11 cellular contexts compared by ENCODE assay signal in genomic region chr11:19428206-19429001, GRCh38.
DNase-seq lines count a peak whose midpoint lies in the region; ATAC-seq, FAIRE-seq and TF ChIP-seq lines count a peak whose summit lies in the region.
"Had no signal": no experiment of that assay in that cellular context is flagged by ENCODE, and none has a peak within 500 bp of the region (broad histone marks: within the 10 kb centered on the region; RNA-seq: fewer than 3 reads in every experiment).

No MANE protein-coding gene starts in this region.

- H3K9me3 ChIP-seq in IMR-90 (ENCODE audit: control insufficient read depth, insufficient read depth, low read length) (no peaks in the 10 kb centered on the region), sigmoid colon (no peaks in the 10 kb centered on the region)
- no peaks in the 10 kb centered on the region for H3K9me3 ChIP-seq in CD4-positive, alpha-beta memory T cell (ENCODE audit: control insufficient read depth in 1 of 2, low read length in 2 of 2)

- H2AFZ ChIP-seq in IMR-90 (replicated peaks; ENCODE audit: low read length, poor library complexity), result no peak overlapping the region

- H4K20me1 ChIP-seq in IMR-90 (ENCODE audit: insufficient read depth, low read length), result no peaks in the 10 kb centered on the region

- no peak overlapping the region for H3K27ac Mint-ChIP-seq in progenitor cell of endocrine pancreas
- no peak overlapping the region for H3K27ac Mint-ChIP-seq in CD4-positive, alpha-beta memory T cell
- H3K27ac Mint-ChIP-seq: CD14-positive monocyte had no signal

- POLR2A ChIA-PET in IMR-90 (lab: Charles Lee; ENCODE audit: unreplicated experiment), result no interaction called here
- POLR2A ChIA-PET in CD4-positive, alpha-beta memory T cell (lab: Charles Lee; ENCODE audit: partially characterized antibody), result no interaction called here

- no peak overlapping the region for H2BK15ac ChIP-seq in IMR-90 (ENCODE audit: low read depth, low read length)

- H2AK5ac ChIP-seq in IMR-90 (ENCODE audit: low read depth, low read length), result no peak overlapping the region

- no peak overlapping the region for H3K4ac ChIP-seq in IMR-90 (ENCODE audit: low read depth, low read length)

- in situ Hi-C loops in IMR-90 (cut with MboI; ENCODE audit: low sequenced_read_pairs), result no loop called here

- no peak overlapping the region for H3K27ac ChIP-seq in IMR-90 (ENCODE audit: insufficient read depth, low read length)
- H3K27ac ChIP-seq in sigmoid colon, result no peak overlapping the region
- H3K27ac ChIP-seq in CD4-positive, alpha-beta memory T cell (ENCODE audit: low read depth, low read length), result no peak overlapping the region

- H3K23ac ChIP-seq in IMR-90 (ENCODE audit: low read depth, low read length), result no peak overlapping the region

- no TSS peak for BruUV-seq in IMR-90 (replicated peaks; lab: Mats Ljungman, UMichigan)

- H2AK9ac ChIP-seq in IMR-90 (replicated peaks; ENCODE audit: low read depth, low read length, poor library complexity), result no peak overlapping the region

- peak; percentile 39 for DNase-seq in DMS79 (lab: John Stamatoyannopoulos, UW)
- peak; percentile 34 for DNase-seq in IMR-90
- DNase-seq in RCC 7860 (ENCODE audit: low spot score), result peak; percentile 43
- no peak for DNase-seq in fibroblast of the aortic adventitia (ENCODE audit: low read depth)
- no peak for DNase-seq in NCI-H446 (lab: John Stamatoyannopoulos, UW)
- no peak for DNase-seq in sigmoid colon
- DNase-seq in progenitor cell of endocrine pancreas (ENCODE audit: low spot score, unreplicated experiment), result no peak
- no peak for DNase-seq in CD4-positive, alpha-beta memory T cell
- DNase-seq: activated effector memory CD4-positive, alpha-beta T cell treated with anti-CD3 and anti-CD28 coated beads, Interleukin-2, amount 50 U/mL, for 16 hours; GF-D8 had no signal

- no peak overlapping the region; the same call in 1 of the 2 replicates for H3K18ac ChIP-seq in IMR-90 (ENCODE audit: low read depth, low read length)

- TF ChIP-seq EP300 in sigmoid colon (IDR thresholded peaks at IDR 0.05), result no peak

- H3K27me3 ChIP-seq in IMR-90 (ENCODE audit: control insufficient read depth, insufficient read depth, low read length) (no peaks in the 10 kb centered on the region; the same call in none of the 2 replicates), sigmoid colon (peaks cover 0 to 4% (median 4%) of the 10 kb centered on the region in 3 donors)
- H3K27me3 ChIP-seq in CD4-positive, alpha-beta memory T cell (ENCODE audit: insufficient read depth, low read length), result no peaks in the 10 kb centered on the region

- H3K36me3 ChIP-seq in IMR-90 (ENCODE audit: control insufficient read depth, insufficient read depth, low read length) (no peaks in the 10 kb centered on the region), sigmoid colon (no peaks in the 10 kb centered on the region)
- no peaks in the 10 kb centered on the region for H3K36me3 ChIP-seq in CD4-positive, alpha-beta memory T cell (ENCODE audit: insufficient read depth, low read length)

- H3K27me3 Mint-ChIP-seq in progenitor cell of endocrine pancreas, result peaks cover 4% of the 10 kb centered on the region
- peaks cover 14 to 19% of the 10 kb centered on the region in 2 donors for H3K27me3 Mint-ChIP-seq in CD4-positive, alpha-beta memory T cell

- no peak overlapping the region for H4K5ac ChIP-seq in IMR-90 (ENCODE audit: low read depth, low read length)

- H3K9me3 Mint-ChIP-seq in progenitor cell of endocrine pancreas (ENCODE audit: low read depth), result no peaks in the 10 kb centered on the region
- peaks cover 0 to 2% (median 0%) of the 10 kb centered on the region in 8 donors for H3K9me3 Mint-ChIP-seq in CD4-positive, alpha-beta memory T cell

- dilution Hi-C loops in IMR-90 (cut with HindIII; ENCODE audit: low sequenced_read_pairs, unreplicated experiment), result no loop called here

- CTCF ChIA-PET in IMR-90 (lab: Yijun Ruan, JAX), result no interaction called here
- CTCF ChIA-PET in CD4-positive, alpha-beta memory T cell (lab: Charles Lee; ENCODE audit: partially characterized antibody), result no interaction called here

- intact Hi-C loops in IMR-90 (cut with micrococcal nuclease) (no loop called here), sigmoid colon (cut with DNase I) (no loop called here)
- intact Hi-C loops in CD4-positive, alpha-beta memory T cell (cut with micrococcal nuclease), result no loop called here

- no peak overlapping the region for H3K4me2 ChIP-seq in IMR-90 (ENCODE audit: low read depth, low read length)

- H3K4me3 Mint-ChIP-seq in progenitor cell of endocrine pancreas (ENCODE audit: low read depth), result no peak overlapping the region
- no peak overlapping the region for H3K4me3 Mint-ChIP-seq in CD4-positive, alpha-beta memory T cell
- H3K4me3 Mint-ChIP-seq: CD14-positive monocyte had no signal

- no peaks in the 10 kb centered on the region for H3K79me1 ChIP-seq in IMR-90 (ENCODE audit: low read depth in 1 of 2, low read length in 2 of 2)

- no peak overlapping the region for H3K9ac ChIP-seq in IMR-90 (ENCODE audit: low read depth, low read length)

- no CpG with 5 or more reads among the region's 8 CpGs for WGBS in IMR-90 (ENCODE audit: extremely low coverage in 2 of 2, insufficient read length in 1 of 2), 2 experiments
- WGBS in sigmoid colon, 2 donors, result 61 to 76% methylated on average over 8 of the region's 8 CpGs

- no peak overlapping the region for H4K8ac ChIP-seq in IMR-90 (ENCODE audit: low read depth in 2 of 2, low read length in 2 of 2)

- H4K91ac ChIP-seq in IMR-90 (ENCODE audit: insufficient read depth, low read depth, low read length), result no peak overlapping the region

- FAIRE-seq in RCC 7860 (lab: Jason Lieb, UNC), result no peak

- TF ChIP-seq POLR2A in IMR-90 (IDR thresholded peaks at IDR 0.05; ENCODE audit: low read depth, low read length) (no peak), sigmoid colon (IDR thresholded peaks at IDR 0.05) (no peak)

- H2BK5ac ChIP-seq in IMR-90 (ENCODE audit: low read depth, low read length, poor library complexity, severe bottlenecking), result no peak overlapping the region

- no peak overlapping the region for H2BK20ac ChIP-seq in IMR-90 (ENCODE audit: low read depth, low read length)

- no peak overlapping the region for H2BK120ac ChIP-seq in IMR-90 (ENCODE audit: low read depth, low read length)

- no peaks in the 10 kb centered on the region for H3K36me3 Mint-ChIP-seq in progenitor cell of endocrine pancreas (ENCODE audit: insufficient read depth)
- no peaks in the 10 kb centered on the region for H3K36me3 Mint-ChIP-seq in CD4-positive, alpha-beta memory T cell
- H3K36me3 Mint-ChIP-seq: CD14-positive monocyte had no signal

- TF ChIP-seq CTCF in IMR-90 (conservative IDR thresholded peaks at IDR 0.05; ENCODE audit: low read depth, low read length) (no peak), fibroblast of the aortic adventitia (IDR thresholded peaks at IDR 0.05; ENCODE audit: insufficient read depth, low read length) (peak; percentile 20), sigmoid colon (IDR thresholded peaks at IDR 0.05) (no peak), progenitor cell of endocrine pancreas (IDR thresholded peaks at IDR 0.05; ENCODE audit: unreplicated experiment) (no peak)

- TF ChIP-seq RAD21 in IMR-90 (IDR thresholded peaks at IDR 0.05; ENCODE audit: low read length), result no peak

- no peak for ATAC-seq in IMR-90 (ENCODE audit: low read depth)

- H3K4me1 ChIP-seq in IMR-90 (ENCODE audit: control insufficient read depth, insufficient read depth, low read length) (peaks cover 9% of the 10 kb centered on the region), sigmoid colon (no peaks in the 10 kb centered on the region)
- H3K4me1 ChIP-seq in CD4-positive, alpha-beta memory T cell (ENCODE audit: insufficient read depth, low read length), result no peaks in the 10 kb centered on the region

- peaks cover 24% of the 10 kb centered on the region for H3K4me1 Mint-ChIP-seq in progenitor cell of endocrine pancreas (ENCODE audit: low read depth)
- H3K4me1 Mint-ChIP-seq in CD4-positive, alpha-beta memory T cell, result no peaks in the 10 kb centered on the region
- H3K4me1 Mint-ChIP-seq: CD14-positive monocyte had no signal

- no peak overlapping the region for H3K14ac ChIP-seq in IMR-90 (replicated peaks; ENCODE audit: low read depth, low read length)

- H3K4me3 ChIP-seq in IMR-90 (ENCODE audit: insufficient read depth, low read depth, low read length), result no peak overlapping the region
- H3K4me3 ChIP-seq in fibroblast of the aortic adventitia (ENCODE audit: low read depth, low read length), result no peak overlapping the region
- no peak overlapping the region for H3K4me3 ChIP-seq in sigmoid colon
- H3K4me3 ChIP-seq in CD4-positive, alpha-beta memory T cell (ENCODE audit: low read length in 2 of 2), result no peak overlapping the region

- no peak overlapping the region for H3K56ac ChIP-seq in IMR-90 (ENCODE audit: extremely low read depth, insufficient read depth, low read length)

- no peaks in the 10 kb centered on the region; the same call in 1 of the 2 replicates for H3K9me1 ChIP-seq in IMR-90 (ENCODE audit: insufficient read depth, low read length)

TF ChIP-seq in IMR-90, 13 proteins besides CTCF, POLR2A, EP300 and RAD21:
- TF ChIP-seq MXI1 (IDR thresholded peaks at IDR 0.05; ENCODE audit: borderline replicate concordance, low read depth, low read length), result no peak
- TF ChIP-seq CEBPB (IDR thresholded peaks at IDR 0.05; ENCODE audit: low read depth, low read length), result no peak; the same call in 1 of the 2 replicates
- TF ChIP-seq, protein P1, sequence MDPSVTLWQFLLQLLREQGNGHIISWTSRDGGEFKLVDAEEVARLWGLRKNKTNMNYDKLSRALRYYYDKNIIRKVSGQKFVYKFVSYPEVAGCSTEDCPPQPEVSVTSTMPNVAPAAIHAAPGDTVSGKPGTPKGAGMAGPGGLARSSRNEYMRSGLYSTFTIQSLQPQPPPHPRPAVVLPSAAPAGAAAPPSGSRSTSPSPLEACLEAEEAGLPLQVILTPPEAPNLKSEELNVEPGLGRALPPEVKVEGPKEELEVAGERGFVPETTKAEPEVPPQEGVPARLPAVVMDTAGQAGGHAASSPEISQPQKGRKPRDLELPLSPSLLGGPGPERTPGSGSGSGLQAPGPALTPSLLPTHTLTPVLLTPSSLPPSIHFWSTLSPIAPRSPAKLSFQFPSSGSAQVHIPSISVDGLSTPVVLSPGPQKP (IDR thresholded peaks at IDR 0.05; ENCODE audit: borderline replicate concordance, low read depth, low read length), result no peak
- no peak for TF ChIP-seq RCOR1 (IDR thresholded peaks at IDR 0.05; ENCODE audit: insufficient replicate concordance, low read length)

Comparison
In these comparisons a context has a peak if more than half of its experiments do, and no peak if none do; other contexts are left out.
1. DNase-seq: peak in DMS79 (single experiment), IMR-90 (single experiment) and RCC 7860 (single experiment); none in fibroblast of the aortic adventitia (single experiment), NCI-H446 (0 of 2), sigmoid colon (single experiment), progenitor cell of endocrine pancreas (single experiment) and CD4-positive, alpha-beta memory T cell (0 of 5).